ENCODE assay signal across 10 cellular contexts in the genomic region with DNA sequence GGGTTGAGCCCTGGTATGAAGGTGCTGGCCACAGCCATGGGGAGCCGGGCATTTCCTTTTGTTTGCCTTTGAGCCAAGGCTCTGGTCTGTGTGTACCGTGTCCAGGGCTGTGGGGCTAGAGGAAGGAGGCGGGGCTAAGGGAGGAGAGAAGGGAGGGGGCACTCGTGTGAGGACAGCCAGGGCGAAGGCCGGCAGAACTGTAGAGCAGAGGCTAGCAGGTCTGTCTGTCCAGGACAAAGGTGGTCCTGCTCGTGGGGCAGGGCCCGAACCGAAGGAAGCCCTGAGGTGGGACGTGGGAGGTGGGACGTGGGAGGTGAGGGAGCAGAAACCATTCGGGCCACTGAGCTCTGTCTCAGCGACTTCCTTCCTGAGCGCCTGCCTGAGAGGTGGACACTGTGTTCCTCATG. TPM values are rescaled to one million over a fixed set of nuclear protein-coding genes. Genes with fewer than 3 reads are reported as not detected.
A peak's percentile ranks its signal among the peaks of the same experiment; 100 is the strongest.
DNase-seq lines count a peak whose midpoint lies in the region; ATAC-seq, FAIRE-seq and TF ChIP-seq lines count a peak whose summit lies in the region.
"Had no signal": no experiment of that assay in that cellular context is flagged by ENCODE, and none has a peak within 500 bp of the region (broad histone marks: within the 10 kb centered on the region; RNA-seq: fewer than 3 reads in every experiment).

No MANE protein-coding gene starts in this region.

- peaks cover 0 to 17% (median 0%) of the 10 kb centered on the region in 7 donors for H3K4me1 Mint-ChIP-seq in naive thymus-derived CD4-positive, alpha-beta T cell

- TF ChIP-seq CTCF in HEK293 (tag by site-specific recombination; IDR thresholded peaks at IDR 0.05) (no peak), body of pancreas (IDR thresholded peaks at IDR 0.05) (no peak), kidney (IDR thresholded peaks at IDR 0.05; ENCODE audit: borderline replicate concordance, extremely low read depth, insufficient read depth) (no peak), sigmoid colon (IDR thresholded peaks at IDR 0.05) (no peak), PC-9 (conservative IDR thresholded peaks at IDR 0.05) (no peak)

- H3K27ac ChIP-seq in HEK293 (ENCODE audit: extremely low read depth, low read depth, low read length) (no peak overlapping the region), body of pancreas (peak overlapping the region in 1 of 4 donors; percentile 36), kidney (ENCODE audit: low read depth in 2 of 2, low read length in 2 of 2) (peak overlapping the region; percentile 16 to 45), sigmoid colon (peak overlapping the region; percentile 70 to 80 (median 76)), PC-9 (no peak overlapping the region)
- no peak overlapping the region for H3K27ac ChIP-seq in naive thymus-derived CD4-positive, alpha-beta T cell (ENCODE audit: low read depth, low read length)

- ATAC-seq in body of pancreas, result peak; percentile 43
- no peak for ATAC-seq in HG03025 (IDR thresholded peaks at IDR 0.05; ENCODE audit: low FRiP score, unreplicated experiment)
- ATAC-seq in naive thymus-derived CD4-positive, alpha-beta T cell, result no peak

- no peak overlapping the region for H3K4me3 Mint-ChIP-seq in naive thymus-derived CD4-positive, alpha-beta T cell

- H3F3A ChIP-seq in PC-9 (ENCODE audit: insufficient read depth, low read depth), result no peaks in the 10 kb centered on the region

- TF ChIP-seq EP300 in sigmoid colon (IDR thresholded peaks at IDR 0.05), result no peak

- H3K9me3 ChIP-seq in HEK293 (ENCODE audit: control insufficient read depth, insufficient read depth, low read depth, low read length) (no peaks in the 10 kb centered on the region), body of pancreas (no peaks in the 10 kb centered on the region), kidney (ENCODE audit: control insufficient read depth in 1 of 2, low read length in 2 of 2) (no peaks in the 10 kb centered on the region), sigmoid colon (no peaks in the 10 kb centered on the region), PC-9 (ENCODE audit: insufficient read depth, low read depth) (no peaks in the 10 kb centered on the region)
- no peaks in the 10 kb centered on the region for H3K9me3 ChIP-seq in naive thymus-derived CD4-positive, alpha-beta T cell (ENCODE audit: control insufficient read depth in 2 of 3, low read length in 3 of 3)

- peak overlapping the region in 1 of 2 donors; percentile 54 for H3K9ac ChIP-seq in kidney (ENCODE audit: low read length in 2 of 2)

- H3K9me3 Mint-ChIP-seq in naive thymus-derived CD4-positive, alpha-beta T cell, result no peaks in the 10 kb centered on the region

- H3K27me3 ChIP-seq in body of pancreas, result no peaks in the 10 kb centered on the region
- H3K27me3 ChIP-seq in sigmoid colon, result no peaks in the 10 kb centered on the region
- H3K27me3 ChIP-seq in naive thymus-derived CD4-positive, alpha-beta T cell (ENCODE audit: control insufficient read depth in 2 of 2, insufficient read depth in 2 of 2, low read length in 2 of 2), result no peaks in the 10 kb centered on the region
- H3K27me3 ChIP-seq in PC-9 (ENCODE audit: insufficient read depth, low read depth), result no peaks in the 10 kb centered on the region

- DNase-seq in body of pancreas (peak in 3 of 4 donors; percentile 33 to 43 (median 34)), kidney (peak; percentile 78), sigmoid colon (peak; percentile 83), PC-9 (no peak)
- no peak for DNase-seq in stimulated activated CD4-positive, alpha-beta T cell treated with anti-CD3 and anti-CD28 coated beads, Interleukin-2, amount 100 ng/mL, for 48 hours
- no peak for DNase-seq in naive thymus-derived CD4-positive, alpha-beta T cell
- DNase-seq: NCI-H69 had no signal

- no peaks in the 10 kb centered on the region for H3K79me2 ChIP-seq in PC-9 (ENCODE audit: low read depth)

- FAIRE-seq in kidney (lab: Jason Lieb, UNC), result no peak

- H4K20me1 ChIP-seq in PC-9 (ENCODE audit: insufficient read depth), result no peaks in the 10 kb centered on the region

- CTCF ChIA-PET in HEK293 (lab: Yijun Ruan, JAX), result no interaction called here
- CTCF ChIA-PET in naive thymus-derived CD4-positive, alpha-beta T cell (lab: Charles Lee), result interaction anchor here (1.1 kb wide), 1 partner anchor 12 kb away, joined by 3 read pairs; no protein-coding TSS in a partner anchor
- CTCF ChIA-PET in PC-9 (lab: Charles Lee), result no interaction called here

- no peaks in the 10 kb centered on the region for H3K9me2 ChIP-seq in PC-9 (ENCODE audit: insufficient read depth)

- intact Hi-C loops in body of pancreas (cut with DNase I) (no loop called here), kidney (cut with DNase I) (no loop called here), sigmoid colon (cut with DNase I) (loop anchor here (5.0 to 10.0 kb wide), 2 partner anchors 39 to 289 kb away; no protein-coding TSS in a partner anchor), PC-9 (cut with micrococcal nuclease; ENCODE audit: unreplicated experiment) (no loop called here)
- intact Hi-C loops in naive thymus-derived CD4-positive, alpha-beta T cell (cut with micrococcal nuclease), result no loop called here

- TF ChIP-seq POLR2A in body of pancreas (IDR thresholded peaks at IDR 0.05) (no peak), sigmoid colon (IDR thresholded peaks at IDR 0.05) (no peak)

- H3K4me1 ChIP-seq in HEK293 (ENCODE audit: control insufficient read depth, insufficient read depth, low read length) (no peaks in the 10 kb centered on the region), body of pancreas (peaks cover 9% of the 10 kb centered on the region), kidney (ENCODE audit: control insufficient read depth in 1 of 2, insufficient read depth in 1 of 2, low read depth in 1 of 2, low read length in 2 of 2) (peaks cover 8 to 14% of the 10 kb centered on the region in 2 donors), sigmoid colon (peaks cover 0 to 36% (median 26%) of the 10 kb centered on the region in 4 donors), PC-9 (replicated peaks; ENCODE audit: insufficient read depth) (no peaks in the 10 kb centered on the region)
- no peaks in the 10 kb centered on the region for H3K4me1 ChIP-seq in naive thymus-derived CD4-positive, alpha-beta T cell (ENCODE audit: control insufficient read depth in 2 of 2, insufficient read depth in 2 of 2, low read length in 2 of 2)

- H3K4me2 ChIP-seq in PC-9, result no peak overlapping the region

- no TSS peak for BruUV-seq in PC-9 (replicated peaks; lab: Mats Ljungman, UMichigan)

- no peak overlapping the region for H2AFZ ChIP-seq in PC-9

- peaks cover 0 to 21% (median 4%) of the 10 kb centered on the region in 5 donors for H3K36me3 Mint-ChIP-seq in naive thymus-derived CD4-positive, alpha-beta T cell

- no peak overlapping the region for H3K4me3 ChIP-seq in HEK293 (ENCODE audit: low read depth, low read length)
- no peak overlapping the region for H3K4me3 ChIP-seq in body of pancreas
- H3K4me3 ChIP-seq in kidney (ENCODE audit: low read length in 2 of 2), result peak overlapping the region in 1 of 2 donors; percentile 56
- peak overlapping the region in 3 of 4 donors; percentile 9 to 24 (median 14) for H3K4me3 ChIP-seq in sigmoid colon
- no peak overlapping the region for H3K4me3 ChIP-seq in naive thymus-derived CD4-positive, alpha-beta T cell (ENCODE audit: low read length)
- H3K4me3 ChIP-seq in PC-9, result no peak overlapping the region

- WGBS in body of pancreas, 2 donors, result 50 to 54% methylated on average over 14 of the region's 14 CpGs
- 60 to 66% methylated on average over 14 of the region's 14 CpGs for WGBS in sigmoid colon, 2 donors

- no peaks in the 10 kb centered on the region for H3K27me3 Mint-ChIP-seq in naive thymus-derived CD4-positive, alpha-beta T cell

- no peak overlapping the region for H3K27ac Mint-ChIP-seq in naive thymus-derived CD4-positive, alpha-beta T cell

- H3K36me3 ChIP-seq in HEK293 (ENCODE audit: control insufficient read depth in 2 of 2, insufficient read depth in 1 of 2, low read length in 2 of 2) (peaks cover 0 to 2% of the 10 kb centered on the region in 2 experiments; a peak in 1 of 3 replicates), body of pancreas (replicated peaks in 1 of 2; ENCODE audit: insufficient read depth in 1 of 2, low read depth in 2 of 2) (peaks cover 0 to 4% of the 10 kb centered on the region in 2 donors), kidney (ENCODE audit: control insufficient read depth in 1 of 2, insufficient read depth in 2 of 2, low read length in 2 of 2) (peaks cover 3 to 4% of the 10 kb centered on the region in 2 donors), sigmoid colon (peaks cover 8 to 38% (median 14%) of the 10 kb centered on the region in 4 donors), PC-9 (ENCODE audit: low read depth) (no peaks in the 10 kb centered on the region)
- H3K36me3 ChIP-seq in naive thymus-derived CD4-positive, alpha-beta T cell (ENCODE audit: control insufficient read depth in 2 of 3, insufficient read depth in 3 of 3, low read length in 3 of 3), result no peaks in the 10 kb centered on the region

- POLR2A ChIA-PET in HEK293 (lab: Yijun Ruan, JAX) (no interaction called here), PC-9 (lab: Charles Lee; ENCODE audit: unreplicated experiment) (no interaction called here)
- POLR2A ChIA-PET in naive thymus-derived CD4-positive, alpha-beta T cell (lab: Charles Lee), result no interaction called here

TF ChIP-seq in HEK293, 187 proteins besides CTCF, POLR2A, EP300 and RAD21:
- no peak for TF ChIP-seq ZIC2 (tag by site-specific recombination; IDR thresholded peaks at IDR 0.05)
- TF ChIP-seq ZNF341 (tag by site-specific recombination; IDR thresholded peaks at IDR 0.05; ENCODE audit: low read depth), result peak; percentile 65; the same call in 1 of the 2 replicates

RNA-seq across cellular contexts. Expression of gene TESK1, which starts 41.3 kb away (rescaled TPM):
- 10 to 100 TPM; 13.0 to 20.1 TPM for total RNA-seq in body of pancreas
- total RNA-seq in kidney, result 35.8 TPM
- 34.6 TPM for polyA plus RNA-seq in kidney (ENCODE audit: insufficient read depth, low read depth, low replicate concordance)
- 10 to 100 TPM; 23.5 to 47.4 (median 29.2) TPM for total RNA-seq in sigmoid colon
- polyA plus RNA-seq in sigmoid colon, result 10 to 100 TPM; 24.6 to 33.3 (median 27.0) TPM
- total RNA-seq in naive thymus-derived CD4-positive, alpha-beta T cell, result 10 to 100 TPM; 25.4 to 45.5 (median 39.2) TPM
- 1 to 10 TPM; 3.5 to 7.1 TPM for polyA plus RNA-seq in naive thymus-derived CD4-positive, alpha-beta T cell
- 25.5 and 30.6 TPM in 2 replicates for total RNA-seq in PC-9 (2021)

RNA-seq across cellular contexts. Expression of gene CD72, which starts 54.4 kb away (rescaled TPM):
- total RNA-seq in body of pancreas, result 1 to 10 TPM; 3.3 to 3.9 TPM
- total RNA-seq in kidney, result 7.1 TPM
- 2.3 TPM for polyA plus RNA-seq in kidney (ENCODE audit: insufficient read depth, low read depth, low replicate concordance)
- total RNA-seq in sigmoid colon, result 1 to 10 TPM in 2 of 4 donors, under 1 TPM in 2; 0.36 to 8.0 (median 1.1) TPM
- polyA plus RNA-seq in sigmoid colon, result 10 to 100 TPM in 1 of 3 donors, 1 to 10 TPM in 2; 1.2 to 42.1 (median 1.4) TPM
- total RNA-seq in naive thymus-derived CD4-positive, alpha-beta T cell, result 10 to 100 TPM in 1 of 5 experiments, 1 to 10 TPM in 4; 2.7 to 12.1 (median 6.8) TPM
- under 1 TPM; 0.40 to 0.87 TPM for polyA plus RNA-seq in naive thymus-derived CD4-positive, alpha-beta T cell
- total RNA-seq in PC-9 (2021), result 3.2 and 4.1 TPM in 2 replicates
- polyA plus RNA-seq: neural cell had no signal

Comparison
In these comparisons a context has a peak if more than half of its experiments do, and no peak if none do; other contexts are left out.
1. H3K27ac ChIP-seq: peak in kidney (2 of 2) and sigmoid colon (4 of 4); none in HEK293 (single experiment), naive thymus-derived CD4-positive, alpha-beta T cell (single experiment) and PC-9 (single experiment).
2. H3K4me3 ChIP-seq: peak in sigmoid colon (3 of 4); none in HEK293 (single experiment), body of pancreas (0 of 2), naive thymus-derived CD4-positive, alpha-beta T cell (single experiment) and PC-9 (single experiment).
3. DNase-seq: peak in body of pancreas (3 of 4), kidney (single experiment) and sigmoid colon (single experiment); none in stimulated activated CD4-positive, alpha-beta T cell treated with anti-CD3 and anti-CD28 coated beads, Interleukin-2, amount 100 ng/mL, for 48 hours (0 of 2), naive thymus-derived CD4-positive, alpha-beta T cell (0 of 9) and PC-9 (0 of 2).